ENCODE assay signal across 9 cellular contexts in the genomic region with DNA sequence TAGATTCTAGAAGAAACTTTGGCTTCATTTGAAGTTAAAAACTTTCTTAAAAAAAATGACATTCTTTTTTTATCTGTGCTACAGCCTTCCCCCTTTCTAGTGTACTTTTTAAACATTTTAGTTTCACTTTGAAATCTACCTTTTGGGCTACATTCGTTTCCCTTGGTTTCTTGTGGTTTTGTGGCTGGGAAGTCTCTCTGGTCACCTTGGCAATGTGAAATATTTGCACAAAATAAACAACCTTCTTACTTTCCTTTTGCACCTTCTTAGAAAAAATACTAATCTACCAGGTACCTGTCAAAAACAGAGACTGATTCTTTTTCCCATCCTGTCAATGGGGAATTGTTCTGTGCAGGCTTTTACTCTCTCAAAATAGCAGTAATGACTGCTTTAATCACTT.
DNase-seq lines count a peak whose midpoint lies in the region; ATAC-seq and TF ChIP-seq lines count a peak whose summit lies in the region.
"Had no signal": no experiment of that assay in that cellular context is flagged by ENCODE, and none has a peak within 500 bp of the region (broad histone marks: within the 10 kb centered on the region; RNA-seq: fewer than 3 reads in every experiment).

No MANE protein-coding gene starts in this region.

- DNase-seq in activated CD4-positive, CD25-positive, alpha-beta regulatory T cell (lab: John Stamatoyannopoulos, UW), result no peak
- DNase-seq in T-helper 2 cell, result peak in 3 of 5 experiments; percentile 32 to 93 (median 86)
- no peak for DNase-seq in smooth muscle cell (lab: John Stamatoyannopoulos, UW; ENCODE audit: unreplicated experiment)
- DNase-seq in NCI-H82 treated with DMSO at 0.1 percent for 48 hours (lab: John Stamatoyannopoulos, UW; ENCODE audit: unreplicated experiment), result no peak
- no peak for DNase-seq in NCI-H345 treated with DMSO at 0.1 percent for 48 hours (lab: John Stamatoyannopoulos, UW; ENCODE audit: unreplicated experiment)
- no peak for DNase-seq in SW480 (ENCODE audit: low spot score)
- DNase-seq: stomach had no signal

- no peaks in the 10 kb centered on the region for H3F3A ChIP-seq in smooth muscle cell (ENCODE audit: low read depth)

- H3K9ac ChIP-seq in smooth muscle cell (ENCODE audit: low read depth), result peak overlapping the region; percentile 69

- ATAC-seq in activated CD4-positive, CD25-positive, alpha-beta regulatory T cell treated with anti-CD3 and anti-CD28 coated beads, Interleukin-2, amount 50 U/mL, for 24 hours, result peak; percentile 25 to 29
- peak; percentile 67 for ATAC-seq in HG02970 (IDR thresholded peaks at IDR 0.05; ENCODE audit: low FRiP score, unreplicated experiment)

- peaks cover 6% of the 10 kb centered on the region for H3K4me1 ChIP-seq in smooth muscle cell (ENCODE audit: low read depth)
- H3K4me1 ChIP-seq: stomach had no signal

- no peaks in the 10 kb centered on the region for H3K36me3 ChIP-seq in smooth muscle cell (ENCODE audit: low read depth)
- H3K36me3 ChIP-seq: stomach had no signal

- peaks cover 5% of the 10 kb centered on the region for H3K27me3 ChIP-seq in smooth muscle cell (ENCODE audit: low read depth)

- no peaks in the 10 kb centered on the region for H3K9me3 ChIP-seq in smooth muscle cell (replicated peaks; ENCODE audit: low read depth)
- H3K9me3 ChIP-seq: stomach had no signal

- TF ChIP-seq CTCF in smooth muscle cell (IDR thresholded peaks at IDR 0.05; ENCODE audit: borderline replicate concordance, insufficient read depth, poor library complexity, severe bottlenecking), result no peak

- 48% methylated on average over 1 of the region's 1 CpG for WGBS in smooth muscle cell (ENCODE audit: low lambda C conversion rate)

- H2AFZ ChIP-seq in smooth muscle cell (ENCODE audit: low read depth), result no peak overlapping the region

- peak overlapping the region; percentile 55 for H3K4me2 ChIP-seq in smooth muscle cell

- no peaks in the 10 kb centered on the region for H4K20me1 ChIP-seq in smooth muscle cell (ENCODE audit: low read depth)

- H3K27ac ChIP-seq in smooth muscle cell (ENCODE audit: low read depth), result peak overlapping the region; percentile 82
- H3K27ac ChIP-seq: stomach had no signal

- H3K79me2 ChIP-seq in smooth muscle cell (ENCODE audit: low read depth), result no peaks in the 10 kb centered on the region

- no peak overlapping the region for H3K4me3 ChIP-seq in smooth muscle cell
- H3K4me3 ChIP-seq: stomach had no signal

Comparison
In these comparisons a context has a peak if more than half of its experiments do, and no peak if none do; other contexts are left out.
1. DNase-seq: peak in T-helper 2 cell (3 of 5); none in activated CD4-positive, CD25-positive, alpha-beta regulatory T cell (0 of 4), smooth muscle cell (single experiment), NCI-H82 treated with DMSO at 0.1 percent for 48 hours (single experiment), NCI-H345 treated with DMSO at 0.1 percent for 48 hours (single experiment) and SW480 (single experiment).